ENCODE assay signal across 8 cellular contexts in genomic region chr17:61409301-61410099, GRCh38. TPM values are rescaled to one million over a fixed set of nuclear protein-coding genes. Genes with fewer than 3 reads are reported as not detected.
A peak's percentile ranks its signal among the peaks of the same experiment; 100 is the strongest.
DNase-seq lines count a peak whose midpoint lies in the region; ATAC-seq, FAIRE-seq and TF ChIP-seq lines count a peak whose summit lies in the region.

No MANE protein-coding gene starts in this region.

- no peaks in the 10 kb centered on the region for H3K79me2 ChIP-seq in Karpas-422 (ENCODE audit: low read length)

- H3K9me3 Mint-ChIP-seq in WTC11: no peaks in the 10 kb centered on the region

- no peaks in the 10 kb centered on the region for H4K20me1 ChIP-seq in Karpas-422 (ENCODE audit: insufficient read depth, low read depth, low read length)

- POLR2A ChIA-PET in WTC11 (lab: Charles Lee): interaction anchor here (0.7 to 1.0 kb wide), 2 partner anchors 11 to 254 kb away, joined by 3 to 4 read pairs; no protein-coding TSS in a partner anchor

- H3K4me1 ChIP-seq in Karpas-422 (ENCODE audit: low read length) (peaks cover 5% of the 10 kb centered on the region), esophagus muscularis mucosa (peaks cover 49 to 95% (median 93%) of the 10 kb centered on the region in 4 donors), muscle layer of colon (ENCODE audit: insufficient read depth, low read length) (peaks cover 17% of the 10 kb centered on the region)

- H3K27me3 ChIP-seq in Karpas-422 (ENCODE audit: low read length) (no peaks in the 10 kb centered on the region), esophagus muscularis mucosa (peaks cover 0 to 56% (median 3%) of the 10 kb centered on the region in 4 donors), muscle layer of colon (ENCODE audit: control insufficient read depth in 1 of 2, insufficient read depth in 2 of 2, low read length in 2 of 2) (peaks cover 39 to 83% of the 10 kb centered on the region in 2 donors)

- no peak; the same call in none of the 2 replicates for TF ChIP-seq CTCF in WTC11 (IDR thresholded peaks at IDR 0.05)
- peak; percentile 44 to 63 (median 52) for TF ChIP-seq CTCF in esophagus muscularis mucosa (IDR thresholded peaks at IDR 0.05)

- ATAC-seq in WTC11: peak; percentile 3; the same call in 1 of the 2 replicates
- ATAC-seq in HG03139 (IDR thresholded peaks at IDR 0.05; ENCODE audit: unreplicated experiment): no peak

- peaks cover 90% of the 10 kb centered on the region for H3K27me3 Mint-ChIP-seq in WTC11 (ENCODE audit: low read depth)

- H3K9ac ChIP-seq in Karpas-422 (ENCODE audit: low read length): peak overlapping the region; percentile 61
- H3K9ac ChIP-seq in muscle layer of colon (ENCODE audit: low read length): no peak overlapping the region

- H3K9me3 ChIP-seq in Karpas-422 (ENCODE audit: low read length) (no peaks in the 10 kb centered on the region), esophagus muscularis mucosa (no peaks in the 10 kb centered on the region), muscle layer of colon (ENCODE audit: low read length) (no peaks in the 10 kb centered on the region)

- no peaks in the 10 kb centered on the region for H3K36me3 Mint-ChIP-seq in WTC11

- H3K4me3 ChIP-seq in Karpas-422 (ENCODE audit: low read length) (peak overlapping the region; percentile 60; the same call in 1 of the 2 replicates), esophagus muscularis mucosa (peak overlapping the region; percentile 59 to 78 (median 66)), muscle layer of colon (ENCODE audit: low read depth in 1 of 2, low read length in 2 of 2) (peak overlapping the region; percentile 35 to 65)

- H3K9me2 ChIP-seq in Karpas-422 (replicated peaks; ENCODE audit: insufficient read depth, low read length): no peaks in the 10 kb centered on the region

- H3K27ac Mint-ChIP-seq in WTC11: no peak overlapping the region

- H3K4me2 ChIP-seq in Karpas-422 (ENCODE audit: low read depth, low read length, poor library complexity, severe bottlenecking): peak overlapping the region; percentile 81

- H3K36me3 ChIP-seq in Karpas-422 (ENCODE audit: insufficient read depth, low read length): no peaks in the 10 kb centered on the region
- peaks cover 5 to 25% (median 14%) of the 10 kb centered on the region in 4 donors for H3K36me3 ChIP-seq in esophagus muscularis mucosa
- H3K36me3 ChIP-seq in muscle layer of colon (ENCODE audit: insufficient read depth, low read length): no peaks in the 10 kb centered on the region

- TF ChIP-seq POLR2A in esophagus muscularis mucosa (IDR thresholded peaks at IDR 0.05; ENCODE audit: low read depth): no peak

- H3K27ac ChIP-seq in Karpas-422 (ENCODE audit: low read length) (no peak overlapping the region), esophagus muscularis mucosa (replicated peaks in 1 of 4) (peak overlapping the region; percentile 91 to 93 (median 92)), muscle layer of colon (ENCODE audit: low read depth, low read length) (no peak overlapping the region)

- CTCF ChIA-PET in WTC11 (lab: Charles Lee): interaction anchor here (0.7 to 6.4 kb wide), 11 partner anchors 9 to 438 kb away, joined by 3 to 46 read pairs (median 12); partner anchors contain the start of gene TBX2

- intact Hi-C loops in esophagus muscularis mucosa (cut with DNase I): loop anchor here (5.0 to 10.0 kb wide), 3 partner anchors 455 to 685 kb away; partner anchors contain the start of genes BRIP1 and MED13

- H2AFZ ChIP-seq in Karpas-422 (ENCODE audit: low read length): peak overlapping the region; percentile 75; the same call in 1 of the 2 replicates

- H3K4me3 Mint-ChIP-seq in WTC11: peak overlapping the region; percentile 68

- no peak for TF ChIP-seq EP300 in esophagus muscularis mucosa (IDR thresholded peaks at IDR 0.05)

- peaks cover 15% of the 10 kb centered on the region for H3K4me1 Mint-ChIP-seq in WTC11

- WGBS in esophagus muscularis mucosa: under 1% methylated on average over 31 of the region's 73 CpGs

- FAIRE-seq in urothelium cell line (lab: Jason Lieb, UNC): peak; percentile 97

- DNase-seq in activated T-cell treated with anti-CD3 and anti-CD28 coated beads for 48 hours (ENCODE audit: low read depth) (peak; percentile 47), activated T-cell treated with anti-CD3 and anti-CD28 coated beads for 4 hours (no peak), Karpas-422 (peak; percentile 77), WTC11 (ENCODE audit: low spot score) (peak; percentile 55), esophagus muscularis mucosa (ENCODE audit: extremely low spot score) (no peak), urothelium cell line (ENCODE audit: low spot score) (peak; percentile 95)

TF ChIP-seq in WTC11, 78 proteins besides CTCF, POLR2A, EP300 and RAD21:
- TF ChIP-seq SMAD4 (CRISPR knock-in tag; IDR thresholded peaks at IDR 0.05) (no peak), ATF6 (CRISPR knock-in tag; IDR thresholded peaks at IDR 0.05) (no peak), PRDM15 (CRISPR knock-in tag; IDR thresholded peaks at IDR 0.05) (0 out of 2 replicates have a peak, but pooled peaks have one; percentile 22), ERG (CRISPR knock-in tag; IDR thresholded peaks at IDR 0.05) (no peak), MLX (CRISPR knock-in tag; IDR thresholded peaks at IDR 0.05) (no peak), ZNF423 (CRISPR knock-in tag; IDR thresholded peaks at IDR 0.05) (peak; percentile 46; the same call in 1 of the 2 replicates)

RNA-seq across cellular contexts. Expression of gene TBX2, which starts 9.9 kb away (rescaled TPM):
- 0.07 TPM in 1 of 2 replicates, not detected in the other for total RNA-seq in Karpas-422 (2014; rRNA removed; shearing (Covaris generic); ENCODE audit: low replicate concordance)
- total RNA-seq in WTC11 (2021) (0.09 to 0.41 TPM (median 0.21 TPM) in 3 replicates), esophagus muscularis mucosa (10 to 100 TPM; 17.9 to 42.6 (median 31.3) TPM)

RNA-seq across cellular contexts. Expression of gene TBX4, which starts 42.7 kb away (rescaled TPM):
- not detected in 2 replicates for total RNA-seq in Karpas-422 (2014; rRNA removed; shearing (Covaris generic); ENCODE audit: low replicate concordance)
- total RNA-seq in WTC11 (2021) (not detected in 3 replicates), esophagus muscularis mucosa (not detected)

Comparison
In these comparisons a context has a peak if more than half of its experiments do, and no peak if none do; other contexts are left out.
1. DNase-seq: peak in activated T-cell treated with anti-CD3 and anti-CD28 coated beads for 48 hours (single experiment), Karpas-422 (single experiment), WTC11 (single experiment) and urothelium cell line (single experiment); none in activated T-cell treated with anti-CD3 and anti-CD28 coated beads for 4 hours (single experiment) and esophagus muscularis mucosa (single experiment).
2. H3K27ac ChIP-seq: peak in esophagus muscularis mucosa (4 of 4); none in Karpas-422 (single experiment) and muscle layer of colon (single experiment).
3. RNA of gene TBX2, which starts 9.9 kb away (total RNA-seq): 17.9 to 42.6 TPM in esophagus muscularis mucosa; 0.09 to 0.41 TPM in WTC11 and 0.07 TPM in Karpas-422; every median in the first group is over 10 times any median in the second.
4. Peak in every context shown above with its lines, with median percentiles within 50 percentile points of each other: H3K4me3 ChIP-seq.